In the genomic region with DNA sequence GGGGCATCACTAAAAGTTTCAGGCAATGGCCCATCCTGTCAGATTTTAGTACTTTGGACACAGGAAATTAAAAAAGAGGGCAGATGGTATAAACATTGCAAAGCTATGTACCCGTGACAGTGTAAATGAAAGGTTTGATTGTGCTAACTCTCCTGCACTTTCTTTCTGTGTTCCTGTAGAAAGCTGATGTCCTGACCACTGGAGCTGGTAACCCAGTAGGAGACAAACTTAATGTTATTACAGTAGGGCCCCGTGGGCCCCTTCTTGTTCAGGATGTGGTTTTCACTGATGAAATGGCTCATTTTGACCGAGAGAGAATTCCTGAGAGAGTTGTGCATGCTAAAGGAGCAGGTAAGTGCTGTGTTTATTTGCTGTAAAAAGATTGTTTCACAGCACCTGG, we compare ENCODE assay signal across 1 cellular context.
TF ChIP-seq lines count a peak whose summit lies in the region.

No MANE protein-coding gene starts in this region.

TF ChIP-seq in GM23338, 12 proteins besides CTCF, POLR2A, EP300 and RAD21 (continued from another document):
- TF ChIP-seq, protein P1, sequence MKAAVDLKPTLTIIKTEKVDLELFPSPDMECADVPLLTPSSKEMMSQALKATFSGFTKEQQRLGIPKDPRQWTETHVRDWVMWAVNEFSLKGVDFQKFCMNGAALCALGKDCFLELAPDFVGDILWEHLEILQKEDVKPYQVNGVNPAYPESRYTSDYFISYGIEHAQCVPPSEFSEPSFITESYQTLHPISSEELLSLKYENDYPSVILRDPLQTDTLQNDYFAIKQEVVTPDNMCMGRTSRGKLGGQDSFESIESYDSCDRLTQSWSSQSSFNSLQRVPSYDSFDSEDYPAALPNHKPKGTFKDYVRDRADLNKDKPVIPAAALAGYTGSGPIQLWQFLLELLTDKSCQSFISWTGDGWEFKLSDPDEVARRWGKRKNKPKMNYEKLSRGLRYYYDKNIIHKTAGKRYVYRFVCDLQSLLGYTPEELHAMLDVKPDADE (IDR thresholded peaks at IDR 0.05), result no peak
- TF ChIP-seq, protein P2, sequence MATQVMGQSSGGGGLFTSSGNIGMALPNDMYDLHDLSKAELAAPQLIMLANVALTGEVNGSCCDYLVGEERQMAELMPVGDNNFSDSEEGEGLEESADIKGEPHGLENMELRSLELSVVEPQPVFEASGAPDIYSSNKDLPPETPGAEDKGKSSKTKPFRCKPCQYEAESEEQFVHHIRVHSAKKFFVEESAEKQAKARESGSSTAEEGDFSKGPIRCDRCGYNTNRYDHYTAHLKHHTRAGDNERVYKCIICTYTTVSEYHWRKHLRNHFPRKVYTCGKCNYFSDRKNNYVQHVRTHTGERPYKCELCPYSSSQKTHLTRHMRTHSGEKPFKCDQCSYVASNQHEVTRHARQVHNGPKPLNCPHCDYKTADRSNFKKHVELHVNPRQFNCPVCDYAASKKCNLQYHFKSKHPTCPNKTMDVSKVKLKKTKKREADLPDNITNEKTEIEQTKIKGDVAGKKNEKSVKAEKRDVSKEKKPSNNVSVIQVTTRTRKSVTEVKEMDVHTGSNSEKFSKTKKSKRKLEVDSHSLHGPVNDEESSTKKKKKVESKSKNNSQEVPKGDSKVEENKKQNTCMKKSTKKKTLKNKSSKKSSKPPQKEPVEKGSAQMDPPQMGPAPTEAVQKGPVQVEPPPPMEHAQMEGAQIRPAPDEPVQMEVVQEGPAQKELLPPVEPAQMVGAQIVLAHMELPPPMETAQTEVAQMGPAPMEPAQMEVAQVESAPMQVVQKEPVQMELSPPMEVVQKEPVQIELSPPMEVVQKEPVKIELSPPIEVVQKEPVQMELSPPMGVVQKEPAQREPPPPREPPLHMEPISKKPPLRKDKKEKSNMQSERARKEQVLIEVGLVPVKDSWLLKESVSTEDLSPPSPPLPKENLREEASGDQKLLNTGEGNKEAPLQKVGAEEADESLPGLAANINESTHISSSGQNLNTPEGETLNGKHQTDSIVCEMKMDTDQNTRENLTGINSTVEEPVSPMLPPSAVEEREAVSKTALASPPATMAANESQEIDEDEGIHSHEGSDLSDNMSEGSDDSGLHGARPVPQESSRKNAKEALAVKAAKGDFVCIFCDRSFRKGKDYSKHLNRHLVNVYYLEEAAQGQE (IDR thresholded peaks at IDR 0.05; ENCODE audit: unreplicated experiment), result no peak
- TF ChIP-seq ZNF331 (CRISPR knock-in tag; IDR thresholded peaks at IDR 0.05; ENCODE audit: low read depth), result no peak
- no peak for TF ChIP-seq POLR2AphosphoS5 (IDR thresholded peaks at IDR 0.05; ENCODE audit: low read depth)
